ENCODE assay signal across 1 cellular context in genomic region chr7:139059905-139060304, GRCh38.
TF ChIP-seq lines count a peak whose summit lies in the region.

No MANE protein-coding gene starts in this region.

TF ChIP-seq in endothelial cell of umbilical vein, 7 proteins besides CTCF, POLR2A, EP300 and RAD21:
- no peak for TF ChIP-seq MYC (IDR thresholded peaks at IDR 0.05; ENCODE audit: low read depth, low read length)
- TF ChIP-seq JUN (IDR thresholded peaks at IDR 0.05; ENCODE audit: borderline replicate concordance, insufficient read depth, insufficient read length, low read depth), result peak; percentile 69
